15 cellular contexts compared by ENCODE assay signal in genomic region chr11:106391771-106392412, GRCh38.
DNase-seq lines count a peak whose midpoint lies in the region; FAIRE-seq and TF ChIP-seq lines count a peak whose summit lies in the region.
"Had no signal": no experiment of that assay in that cellular context is flagged by ENCODE, and none has a peak within 500 bp of the region (broad histone marks: within the 10 kb centered on the region; RNA-seq: fewer than 3 reads in every experiment).

No MANE protein-coding gene starts in this region.

- peak; percentile 89 for FAIRE-seq in endometrium (lab: Jason Lieb, UNC)

- DNase-seq in AG10803 (ENCODE audit: low read depth) (peak; percentile 78), NCI-H226 (peak; percentile 41), mesothelial cell of epicardium (ENCODE audit: low spot score in 2 of 2, unreplicated experiment in 2 of 2) (no peak), Caco-2 (no peak), lower leg skin (ENCODE audit: low spot score in 2 of 2) (no peak), NCI-H1092 treated with DMSO at 0.1 percent for 48 hours (lab: John Stamatoyannopoulos, UW) (no peak), DMS53 (lab: John Stamatoyannopoulos, UW) (no peak)
- DNase-seq: activated CD8-positive, alpha-beta memory T cell treated with anti-CD3 and anti-CD28 coated beads for 24 hours; activated naive CD4-positive, alpha-beta T cell treated with Interleukin-2 at 50 U/mL for 16 hours; C1 segment of cervical spinal cord; cerebellar nuclear complex; GF-D8; NCI-H2107 had no signal

- TF ChIP-seq CTCF in AG10803 (conservative IDR thresholded peaks at IDR 0.05; ENCODE audit: low read length) (no peak), mesothelial cell of epicardium (IDR thresholded peaks at IDR 0.05; ENCODE audit: unreplicated experiment) (no peak), Caco-2 (IDR thresholded peaks at IDR 0.05; ENCODE audit: insufficient read depth in 1 of 2, low read depth in 1 of 2, low read length in 1 of 2, severe bottlenecking in 1 of 2, unreplicated experiment in 1 of 2) (no peak), lower leg skin (IDR thresholded peaks at IDR 0.05) (no peak)

- peaks cover 20% of the 10 kb centered on the region for H3K9me3 Mint-ChIP-seq in mesothelial cell of epicardium
- H3K9me3 Mint-ChIP-seq in Caco-2 (ENCODE audit: unreplicated experiment): peaks cover 44% of the 10 kb centered on the region

- no peak for TF ChIP-seq POLR2A in lower leg skin (IDR thresholded peaks at IDR 0.05)

- H3K36me3 Mint-ChIP-seq in mesothelial cell of epicardium: peaks cover 10% of the 10 kb centered on the region
- H3K36me3 Mint-ChIP-seq in Caco-2 (ENCODE audit: insufficient read depth, unreplicated experiment): no peaks in the 10 kb centered on the region

- H3K27me3 ChIP-seq in Caco-2 (replicated peaks; ENCODE audit: control insufficient read depth, insufficient read depth, low read length): no peaks in the 10 kb centered on the region
- H3K27me3 ChIP-seq: tibial nerve had no signal

- POLR2A ChIA-PET in Caco-2 (lab: Charles Lee): no interaction called here

- 18 to 25% methylated on average over 2 of the region's 2 CpGs for WGBS in lower leg skin, 2 donors

- BruUV-seq in Caco-2 (replicated peaks; lab: Mats Ljungman, UMichigan): no TSS peak

- no peak overlapping the region for H3K4me3 Mint-ChIP-seq in mesothelial cell of epicardium
- no peak overlapping the region for H3K4me3 Mint-ChIP-seq in Caco-2 (ENCODE audit: unreplicated experiment)

- peaks cover 25% of the 10 kb centered on the region for H3K4me1 ChIP-seq in Caco-2
- H3K4me1 ChIP-seq: tibial nerve had no signal

- H3K27me3 Mint-ChIP-seq in mesothelial cell of epicardium (ENCODE audit: low read depth) (no peaks in the 10 kb centered on the region), Caco-2 (ENCODE audit: insufficient read depth, unreplicated experiment) (no peaks in the 10 kb centered on the region)

- H3K27ac Mint-ChIP-seq in mesothelial cell of epicardium (peak overlapping the region; percentile 73), Caco-2 (ENCODE audit: unreplicated experiment) (no peak overlapping the region)

- peaks cover 9% of the 10 kb centered on the region for H3K4me1 Mint-ChIP-seq in mesothelial cell of epicardium
- H3K4me1 Mint-ChIP-seq in Caco-2 (ENCODE audit: low read depth, unreplicated experiment): peaks cover 9% of the 10 kb centered on the region

- peaks cover 1% of the 10 kb centered on the region; the same call in 1 of the 2 replicates for H3K36me3 ChIP-seq in Caco-2 (ENCODE audit: control insufficient read depth, insufficient read depth, low read length)
- H3K36me3 ChIP-seq: tibial nerve had no signal

- H3K4me3 ChIP-seq in AG10803 (ENCODE audit: low read length): no peak overlapping the region
- no peak overlapping the region for H3K4me3 ChIP-seq in Caco-2 (ENCODE audit: low read depth, low read length)
- no peak overlapping the region for H3K4me3 ChIP-seq in lower leg skin (ENCODE audit: low read depth, poor library complexity, severe bottlenecking)
- H3K4me3 ChIP-seq: tibial nerve had no signal

- intact Hi-C loops in Caco-2 (cut with micrococcal nuclease; ENCODE audit: unreplicated experiment) (no loop called here), lower leg skin (cut with DNase I; ENCODE audit: low total_unique reads) (no loop called here)

- H3K9me3 ChIP-seq in Caco-2: peaks cover 25% of the 10 kb centered on the region

- CTCF ChIA-PET in Caco-2 (lab: Charles Lee): no interaction called here

Comparison
In these comparisons a context has a peak if more than half of its experiments do, and no peak if none do; other contexts are left out.
1. DNase-seq: peak in AG10803 (single experiment) and NCI-H226 (single experiment); none in mesothelial cell of epicardium (0 of 2), Caco-2 (0 of 2), lower leg skin (0 of 2), NCI-H1092 treated with DMSO at 0.1 percent for 48 hours (single experiment) and DMS53 (single experiment).